Comparison of ENCODE assay signal across 8 cellular contexts in genomic region chr1:243019030-243019635, GRCh38.
DNase-seq lines count a peak whose midpoint lies in the region; ATAC-seq and TF ChIP-seq lines count a peak whose summit lies in the region.
"Not testable (repeated sequence)": the region's sequence is repeated elsewhere in the genome, so short reads cannot be mapped to it uniquely, and the experiment has no call there.

No MANE protein-coding gene starts in this region.

- not testable (repeated sequence) for BruUV-seq in Caco-2 (replicated peaks; lab: Mats Ljungman, UMichigan)

- not testable (repeated sequence) for H3K27ac Mint-ChIP-seq in Caco-2 (ENCODE audit: unreplicated experiment); activated naive CD4-positive, alpha-beta T cell treated with anti-CD3 and anti-CD28 coated beads, Interleukin-2, amount 10 ng/mL, durations not matched to agents 7 days and 5 days; natural killer cell treated with Interleukin-12 subunit alpha and Interleukin-12 subunit beta and Interleukin-15 and Interleukin-18, amount 100 ng/mL, for 72 hours

- not testable (repeated sequence) for H3K27me3 ChIP-seq in Caco-2 (replicated peaks; ENCODE audit: control insufficient read depth, insufficient read depth, low read length); tibial nerve

- not testable (repeated sequence) for H3K27me3 Mint-ChIP-seq in Caco-2 (ENCODE audit: insufficient read depth, unreplicated experiment); activated naive CD4-positive, alpha-beta T cell treated with anti-CD3 and anti-CD28 coated beads, Interleukin-2, amount 10 ng/mL, durations not matched to agents 7 days and 5 days; natural killer cell treated with Interleukin-12 subunit alpha and Interleukin-12 subunit beta and Interleukin-15 and Interleukin-18, amount 100 ng/mL, for 72 hours

- DNase-seq in Caco-2 (peak; percentile 70 to 76), left cardiac atrium (peak; percentile 58), tibial nerve (ENCODE audit: low spot score in 2 of 2) (peak; percentile 18 to 38)
- peak; percentile 30 for DNase-seq in activated CD4-positive, CD25-positive, alpha-beta regulatory T cell treated with anti-CD3 and anti-CD28 coated beads, Interleukin-2, amount 50 U/mL, for 72 hours
- peak; percentile 68 for DNase-seq in activated CD8-positive, alpha-beta memory T cell treated with anti-CD3 and anti-CD28 coated beads, Interleukin-2, amount 50 U/mL, for 48 hours
- peak; percentile 75 for DNase-seq in activated naive CD4-positive, alpha-beta T cell treated with anti-CD3 and anti-CD28 coated beads, Interleukin-2, amount 10 ng/mL, durations not matched to agents 7 days and 5 days
- peak; percentile 62 for DNase-seq in natural killer cell treated with Interleukin-12 subunit alpha and Interleukin-12 subunit beta and Interleukin-15 and Interleukin-18, amount 100 ng/mL, for 72 hours (ENCODE audit: low spot score)
- DNase-seq in stimulated activated CD4-positive, alpha-beta T cell treated with anti-CD3 and anti-CD28 coated beads, Interleukin-2, amount 100 ng/mL, for 48 hours, result peak; percentile 32 to 40

- H3K4me3 Mint-ChIP-seq in Caco-2 (ENCODE audit: unreplicated experiment); activated naive CD4-positive, alpha-beta T cell treated with anti-CD3 and anti-CD28 coated beads, Interleukin-2, amount 10 ng/mL, durations not matched to agents 7 days and 5 days; natural killer cell treated with Interleukin-12 subunit alpha and Interleukin-12 subunit beta and Interleukin-15 and Interleukin-18, amount 100 ng/mL, for 72 hours: not testable (repeated sequence)

- not testable (repeated sequence) for H3K36me3 Mint-ChIP-seq in Caco-2 (ENCODE audit: insufficient read depth, unreplicated experiment); activated naive CD4-positive, alpha-beta T cell treated with anti-CD3 and anti-CD28 coated beads, Interleukin-2, amount 10 ng/mL, durations not matched to agents 7 days and 5 days; natural killer cell treated with Interleukin-12 subunit alpha and Interleukin-12 subunit beta and Interleukin-15 and Interleukin-18, amount 100 ng/mL, for 72 hours

- not testable (repeated sequence) for TF ChIP-seq CTCF in Caco-2 (IDR thresholded peaks at IDR 0.05; ENCODE audit: insufficient read depth in 1 of 2, low read depth in 1 of 2, low read length in 1 of 2, severe bottlenecking in 1 of 2, unreplicated experiment in 1 of 2); tibial nerve (IDR thresholded peaks at IDR 0.05)

- POLR2A ChIA-PET in Caco-2 (lab: Charles Lee), result not testable (repeated sequence)

- H3K9me3 Mint-ChIP-seq in Caco-2 (ENCODE audit: unreplicated experiment); activated naive CD4-positive, alpha-beta T cell treated with anti-CD3 and anti-CD28 coated beads, Interleukin-2, amount 10 ng/mL, durations not matched to agents 7 days and 5 days; natural killer cell treated with Interleukin-12 subunit alpha and Interleukin-12 subunit beta and Interleukin-15 and Interleukin-18, amount 100 ng/mL, for 72 hours: not testable (repeated sequence)

- TF ChIP-seq EP300 in tibial nerve (IDR thresholded peaks at IDR 0.05), result not testable (repeated sequence)

- H3K4me1 ChIP-seq in Caco-2, tibial nerve: not testable (repeated sequence)

- not testable (repeated sequence) for ATAC-seq in left cardiac atrium; natural killer cell treated with Interleukin-12 subunit alpha and Interleukin-12 subunit beta and Interleukin-15 and Interleukin-18, amount 100 ng/mL, for 72 hours

- CTCF ChIA-PET in Caco-2 (lab: Charles Lee), result interaction anchor here (0.6 kb wide), 1 partner anchor 999 kb away, joined by 4 read pairs; no protein-coding TSS in a partner anchor
- CTCF ChIA-PET in activated naive CD4-positive, alpha-beta T cell treated with anti-CD3 and anti-CD28 coated beads, Interleukin-2, amount 10 ng/mL, durations not matched to agents 7 days and 5 days (lab: Charles Lee), result not testable (repeated sequence)

- H3K36me3 ChIP-seq in Caco-2 (ENCODE audit: control insufficient read depth, insufficient read depth, low read length); tibial nerve: not testable (repeated sequence)

- not testable (repeated sequence) for H3K4me1 Mint-ChIP-seq in Caco-2 (ENCODE audit: low read depth, unreplicated experiment); activated naive CD4-positive, alpha-beta T cell treated with anti-CD3 and anti-CD28 coated beads, Interleukin-2, amount 10 ng/mL, durations not matched to agents 7 days and 5 days; natural killer cell treated with Interleukin-12 subunit alpha and Interleukin-12 subunit beta and Interleukin-15 and Interleukin-18, amount 100 ng/mL, for 72 hours (ENCODE audit: low read depth in 2 of 2)

- not testable (repeated sequence) for H3K9me3 ChIP-seq in Caco-2, tibial nerve

- 0 to 14% methylated on average over 1 of the region's 1 CpG for WGBS in tibial nerve, 2 donors

- H3K27ac ChIP-seq in tibial nerve, result not testable (repeated sequence)

- intact Hi-C loops in Caco-2 (cut with micrococcal nuclease; ENCODE audit: unreplicated experiment); left cardiac atrium (cut with DNase I): not testable (repeated sequence)

- H3K4me3 ChIP-seq in Caco-2 (ENCODE audit: low read depth, low read length); tibial nerve: not testable (repeated sequence)

- not testable (repeated sequence) for TF ChIP-seq POLR2A in tibial nerve (IDR thresholded peaks at IDR 0.05)
